ENCODE assay signal across 1 cellular context in the genomic region with DNA sequence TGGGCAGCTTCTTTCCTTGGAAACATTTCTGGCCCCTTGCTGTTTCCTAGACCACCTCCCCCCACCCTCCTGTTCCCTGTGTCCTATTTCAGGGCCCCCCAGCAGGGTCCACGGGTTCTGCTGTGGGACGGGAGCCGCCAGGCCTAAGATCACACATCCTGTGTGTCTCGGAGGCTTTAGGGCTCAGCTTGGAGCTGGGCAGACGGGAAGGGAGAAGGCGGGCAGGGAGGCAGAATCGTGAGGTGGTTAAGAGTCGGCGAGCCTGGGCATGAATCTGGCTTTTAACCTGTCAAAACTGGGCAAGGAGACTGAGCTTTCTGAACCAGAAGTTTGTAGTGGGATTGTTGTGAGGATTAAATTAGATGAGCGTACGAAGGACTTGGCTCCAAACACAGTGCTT.
TF ChIP-seq lines count a peak whose summit lies in the region.

No MANE protein-coding gene starts in this region.

TF ChIP-seq in WTC11, 78 proteins besides CTCF, POLR2A, EP300 and RAD21 (continued from another document):
- TF ChIP-seq, protein P1, sequence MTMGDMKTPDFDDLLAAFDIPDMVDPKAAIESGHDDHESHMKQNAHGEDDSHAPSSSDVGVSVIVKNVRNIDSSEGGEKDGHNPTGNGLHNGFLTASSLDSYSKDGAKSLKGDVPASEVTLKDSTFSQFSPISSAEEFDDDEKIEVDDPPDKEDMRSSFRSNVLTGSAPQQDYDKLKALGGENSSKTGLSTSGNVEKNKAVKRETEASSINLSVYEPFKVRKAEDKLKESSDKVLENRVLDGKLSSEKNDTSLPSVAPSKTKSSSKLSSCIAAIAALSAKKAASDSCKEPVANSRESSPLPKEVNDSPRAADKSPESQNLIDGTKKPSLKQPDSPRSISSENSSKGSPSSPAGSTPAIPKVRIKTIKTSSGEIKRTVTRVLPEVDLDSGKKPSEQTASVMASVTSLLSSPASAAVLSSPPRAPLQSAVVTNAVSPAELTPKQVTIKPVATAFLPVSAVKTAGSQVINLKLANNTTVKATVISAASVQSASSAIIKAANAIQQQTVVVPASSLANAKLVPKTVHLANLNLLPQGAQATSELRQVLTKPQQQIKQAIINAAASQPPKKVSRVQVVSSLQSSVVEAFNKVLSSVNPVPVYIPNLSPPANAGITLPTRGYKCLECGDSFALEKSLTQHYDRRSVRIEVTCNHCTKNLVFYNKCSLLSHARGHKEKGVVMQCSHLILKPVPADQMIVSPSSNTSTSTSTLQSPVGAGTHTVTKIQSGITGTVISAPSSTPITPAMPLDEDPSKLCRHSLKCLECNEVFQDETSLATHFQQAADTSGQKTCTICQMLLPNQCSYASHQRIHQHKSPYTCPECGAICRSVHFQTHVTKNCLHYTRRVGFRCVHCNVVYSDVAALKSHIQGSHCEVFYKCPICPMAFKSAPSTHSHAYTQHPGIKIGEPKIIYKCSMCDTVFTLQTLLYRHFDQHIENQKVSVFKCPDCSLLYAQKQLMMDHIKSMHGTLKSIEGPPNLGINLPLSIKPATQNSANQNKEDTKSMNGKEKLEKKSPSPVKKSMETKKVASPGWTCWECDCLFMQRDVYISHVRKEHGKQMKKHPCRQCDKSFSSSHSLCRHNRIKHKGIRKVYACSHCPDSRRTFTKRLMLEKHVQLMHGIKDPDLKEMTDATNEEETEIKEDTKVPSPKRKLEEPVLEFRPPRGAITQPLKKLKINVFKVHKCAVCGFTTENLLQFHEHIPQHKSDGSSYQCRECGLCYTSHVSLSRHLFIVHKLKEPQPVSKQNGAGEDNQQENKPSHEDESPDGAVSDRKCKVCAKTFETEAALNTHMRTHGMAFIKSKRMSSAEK (CRISPR knock-in tag; IDR thresholded peaks at IDR 0.05; ENCODE audit: borderline replicate concordance), result no peak
- TF ChIP-seq IRF1 (CRISPR knock-in tag; IDR thresholded peaks at IDR 0.05) (no peak), HMGA2 (CRISPR knock-in tag; IDR thresholded peaks at IDR 0.05) (no peak), MXD4 (CRISPR knock-in tag; IDR thresholded peaks at IDR 0.05; ENCODE audit: borderline replicate concordance) (no peak)
